ENCODE assay signal across 25 cellular contexts in genomic region chr7:65503434-65504152, GRCh38.
"Had no signal": no experiment of that assay in that cellular context is flagged by ENCODE, and none has a peak within 500 bp of the region (broad histone marks: within the 10 kb centered on the region; RNA-seq: fewer than 3 reads in every experiment).

No MANE protein-coding gene starts in this region.

- H3K9me3 ChIP-seq: lower lobe of right lung, right atrium auricular region, tibial nerve had no signal

- H3K4me1 ChIP-seq: heart left ventricle, left lung, lower lobe of right lung, right atrium auricular region had no signal

- H3K36me3 Mint-ChIP-seq: activated naive CD8-positive, alpha-beta T cell; natural killer cell treated with Interleukin-12 subunit alpha and Interleukin-12 subunit beta and Interleukin-15 and Interleukin-18, amount 100 ng/mL, for 72 hours had no signal

- H3K27ac ChIP-seq: heart left ventricle, left lung, lower lobe of right lung, right atrium auricular region, tibial nerve, VCaP had no signal

- DNase-seq: activated CD4-positive, alpha-beta T cell treated with anti-CD3 and anti-CD28 coated beads for 48 hours; activated CD4-positive, alpha-beta T cell treated with anti-CD3 and anti-CD28 coated beads, Interleukin-2, amount 50 U/mL, for 48 hours; activated CD8-positive, alpha-beta memory T cell treated with anti-CD3 and anti-CD28 coated beads for 24 hours; activated effector memory CD4-positive, alpha-beta T cell treated with Interleukin-2 at 50 U/mL for 16 hours; activated naive CD4-positive, alpha-beta T cell treated with Interleukin-2 at 50 U/mL for 16 hours; anterior cingulate cortex; endodermal cell; foreskin fibroblast; heart left ventricle; kidney glomerular epithelial cell; left lung; lower lobe of right lung; mesendoderm; stimulated activated CD4-positive, alpha-beta T cell treated with anti-CD3 and anti-CD28 coated beads, Interleukin-15, amount 100 ng/mL, for 24 hours; stimulated activated CD4-positive, alpha-beta T cell treated with anti-CD3 and anti-CD28 coated beads, Interleukin-2, amount 100 ng/mL, for 24 hours; stimulated activated naive CD4-positive, alpha-beta T cell treated with Interleukin-2 at 50 U/mL for 16 hours had no signal

- H3K4me1 Mint-ChIP-seq: central memory CD8-positive, alpha-beta T cell; endodermal cell had no signal

- H3K27me3 Mint-ChIP-seq: central memory CD8-positive, alpha-beta T cell; dendritic cell treated with granulocyte-macrophage colony-stimulating factor and Interleukin-4, amounts not matched to agents 40 ng/mL and 50 ng/mL, for 4 days had no signal

- H3K36me3 ChIP-seq: heart left ventricle, left lung, lower lobe of right lung, right atrium auricular region, tibial nerve had no signal

- H3K9me3 Mint-ChIP-seq: central memory CD8-positive, alpha-beta T cell; dendritic cell treated with granulocyte-macrophage colony-stimulating factor and Interleukin-4, amounts not matched to agents 40 ng/mL and 50 ng/mL, for 4 days; endodermal cell; natural killer cell treated with Interleukin-12 subunit alpha and Interleukin-12 subunit beta and Interleukin-15 and Interleukin-18, amount 100 ng/mL, for 72 hours had no signal

- H3K4me3 Mint-ChIP-seq: activated naive CD8-positive, alpha-beta T cell; central memory CD8-positive, alpha-beta T cell; dendritic cell treated with granulocyte-macrophage colony-stimulating factor and Interleukin-4, amounts not matched to agents 40 ng/mL and 50 ng/mL, for 4 days; endodermal cell; natural killer cell treated with Interleukin-12 subunit alpha and Interleukin-12 subunit beta and Interleukin-15 and Interleukin-18, amount 100 ng/mL, for 72 hours had no signal

- H3K27ac Mint-ChIP-seq: activated naive CD8-positive, alpha-beta T cell; dendritic cell treated with granulocyte-macrophage colony-stimulating factor and Interleukin-4, amounts not matched to agents 40 ng/mL and 50 ng/mL, for 4 days; endodermal cell; natural killer cell treated with Interleukin-12 subunit alpha and Interleukin-12 subunit beta and Interleukin-15 and Interleukin-18, amount 100 ng/mL, for 72 hours had no signal

- H3K4me3 ChIP-seq: heart left ventricle, left lung, lower lobe of right lung, right atrium auricular region, tibial nerve had no signal

- ATAC-seq: activated CD4-positive, CD25-positive, alpha-beta regulatory T cell treated with anti-CD3 and anti-CD28 coated beads, Interleukin-2, amount 50 U/mL, for 24 hours; esophagus mucosa; heart left ventricle; left lung; lower lobe of right lung; natural killer cell treated with Interleukin-12 subunit alpha and Interleukin-12 subunit beta and Interleukin-15 and Interleukin-18, amount 100 ng/mL, for 72 hours had no signal

- H3K27me3 ChIP-seq: heart left ventricle, right atrium auricular region, tibial nerve had no signal
